ENCODE assay signal across 13 cellular contexts in the genomic region with DNA sequence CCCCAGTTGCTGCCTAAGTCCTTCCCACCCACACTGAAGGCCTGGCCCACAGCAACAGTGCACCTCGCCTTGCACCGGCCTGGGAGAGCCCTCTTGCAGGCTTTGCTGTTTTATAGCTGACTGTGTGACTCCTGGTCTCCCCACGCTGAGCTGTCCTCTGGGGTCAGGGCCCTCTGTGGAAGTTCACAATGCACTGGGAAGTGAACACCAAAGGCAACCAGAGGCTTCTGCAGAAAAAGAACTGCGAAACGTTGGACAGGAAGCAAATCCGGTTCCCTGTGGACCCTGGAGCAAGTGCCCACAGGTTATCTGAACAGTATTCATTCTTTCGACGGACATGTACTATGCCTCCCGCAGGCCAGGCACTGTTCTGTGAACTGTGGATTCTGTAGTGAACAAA. TPM values are rescaled to one million over a fixed set of nuclear protein-coding genes. Genes with fewer than 3 reads are reported as not detected.
A peak's percentile ranks its signal among the peaks of the same experiment; 100 is the strongest.
DNase-seq lines count a peak whose midpoint lies in the region; ATAC-seq and TF ChIP-seq lines count a peak whose summit lies in the region.
"Had no signal": no experiment of that assay in that cellular context is flagged by ENCODE, and none has a peak within 500 bp of the region (broad histone marks: within the 10 kb centered on the region; RNA-seq: fewer than 3 reads in every experiment).

No MANE protein-coding gene starts in this region.

- no peaks in the 10 kb centered on the region for H3K36me3 ChIP-seq in SK-N-SH (replicated peaks in 1 of 2; ENCODE audit: control insufficient read depth in 1 of 2, insufficient read depth in 2 of 2, low read length in 1 of 2)
- no peaks in the 10 kb centered on the region for H3K36me3 ChIP-seq in osteoblast (ENCODE audit: insufficient read depth, low read length)
- H3K36me3 ChIP-seq: left ventricle myocardium inferior, MG63, tibial artery had no signal

- H3K27me3 Mint-ChIP-seq in IgD-negative memory B cell (peaks cover 28% of the 10 kb centered on the region), endothelial cell (ENCODE audit: unreplicated experiment) (peaks cover 16% of the 10 kb centered on the region)

- no peaks in the 10 kb centered on the region for H3K36me3 Mint-ChIP-seq in IgD-negative memory B cell
- H3K36me3 Mint-ChIP-seq in endothelial cell (ENCODE audit: low read depth, unreplicated experiment) = no peaks in the 10 kb centered on the region

- DNase-seq in SK-N-SH = no peak
- no peak for DNase-seq in endothelial cell (ENCODE audit: low spot score)
- DNase-seq in osteoblast (ENCODE audit: insufficient read length, low spot score, missing footprints) = no peak
- no peak for DNase-seq in NCI-H128 (lab: John Stamatoyannopoulos, UW; ENCODE audit: unreplicated experiment)
- no peak for DNase-seq in NCI-H1417 treated with DMSO at 0.1 percent for 48 hours (lab: John Stamatoyannopoulos, UW)
- DNase-seq in NCI-H1694 treated with DMSO at 0.1 percent for 48 hours (lab: John Stamatoyannopoulos, UW) = no peak

- H3F3A ChIP-seq in SK-N-SH (replicated peaks; ENCODE audit: insufficient read depth) = no peaks in the 10 kb centered on the region

- H3K9ac ChIP-seq in SK-N-SH = no peak overlapping the region

- H3K27ac Mint-ChIP-seq in IgD-negative memory B cell (no peak overlapping the region), endothelial cell (ENCODE audit: unreplicated experiment) (peak overlapping the region; percentile 70)

- TF ChIP-seq CTCF in SK-N-SH (IDR thresholded peaks at IDR 0.05) (no peak), endothelial cell (IDR thresholded peaks at IDR 0.05; ENCODE audit: unreplicated experiment) (no peak), osteoblast (IDR thresholded peaks at IDR 0.05; ENCODE audit: extremely low read depth, low read depth, low read length) (no peak)

- no peak overlapping the region for H3K4me2 ChIP-seq in SK-N-SH
- H3K4me2 ChIP-seq in osteoblast (ENCODE audit: insufficient read depth, low read length) = peak overlapping the region; percentile 92
- H3K4me2 ChIP-seq: PC-9 had no signal

- H3K27ac ChIP-seq in SK-N-SH (ENCODE audit: low read depth in 2 of 2, low read length in 1 of 2) (no peak overlapping the region), osteoblast (ENCODE audit: low read depth, low read length) (no peak overlapping the region)
- H3K27ac ChIP-seq: 22Rv1, left ventricle myocardium inferior, PC-9, tibial artery had no signal

- TF ChIP-seq RAD21 in SK-N-SH (IDR thresholded peaks at IDR 0.05; ENCODE audit: low read length) = no peak

- H3K79me2 ChIP-seq in SK-N-SH (ENCODE audit: insufficient read depth) (0 out of 2 replicates have a peak, but pooled peaks cover 10% of the 10 kb centered on the region), osteoblast (ENCODE audit: insufficient read depth, low read length) (no peaks in the 10 kb centered on the region)

- no peak for TF ChIP-seq EP300 in SK-N-SH (IDR thresholded peaks at IDR 0.05; ENCODE audit: borderline replicate concordance in 1 of 2, low read depth in 1 of 2, low read length in 1 of 2)

- H3K27me3 ChIP-seq in SK-N-SH (ENCODE audit: insufficient read depth) (no peaks in the 10 kb centered on the region; the same call in 1 of the 2 replicates), osteoblast (ENCODE audit: insufficient read depth, low read length) (peaks cover 34% of the 10 kb centered on the region)
- H3K27me3 ChIP-seq: tibial artery had no signal

- H3K4me1 ChIP-seq in SK-N-SH (ENCODE audit: control insufficient read depth in 1 of 2, insufficient read depth in 2 of 2, low read depth in 1 of 2, low read length in 1 of 2) (peaks cover 0 to 8% of the 10 kb centered on the region in 2 experiments; a peak in 1 of 4 replicates), osteoblast (ENCODE audit: insufficient read depth, low read length) (peaks cover 8% of the 10 kb centered on the region)

- H3K4me3 ChIP-seq in SK-N-SH (ENCODE audit: low read depth in 2 of 2, low read length in 1 of 2) (no peak overlapping the region), osteoblast (ENCODE audit: insufficient read depth, low read length) (no peak overlapping the region)
- H3K4me3 ChIP-seq: PC-9 had no signal

- H3K9me3 Mint-ChIP-seq in IgD-negative memory B cell = no peaks in the 10 kb centered on the region
- H3K9me3 Mint-ChIP-seq in endothelial cell (ENCODE audit: unreplicated experiment) = no peaks in the 10 kb centered on the region

- peaks cover 3 to 7% (median 6%) of the 10 kb centered on the region in 3 donors for H3K4me1 Mint-ChIP-seq in IgD-negative memory B cell
- H3K4me1 Mint-ChIP-seq in endothelial cell (ENCODE audit: unreplicated experiment) = peaks cover 21% of the 10 kb centered on the region

- no peaks in the 10 kb centered on the region for H3K9me2 ChIP-seq in SK-N-SH

- H3K9me3 ChIP-seq in SK-N-SH (no peaks in the 10 kb centered on the region), osteoblast (ENCODE audit: low read depth, low read length) (no peaks in the 10 kb centered on the region)
- H3K9me3 ChIP-seq: left ventricle myocardium inferior, MG63, tibial artery had no signal

- CTCF ChIA-PET in SK-N-SH (lab: Yijun Ruan, JAX) = interaction anchor here (0.5 to 8.1 kb wide), 77 partner anchors 8 to 1250 kb away, joined by 3 to 103 read pairs (median 4); a partner anchor contains a TSS

- POLR2A ChIA-PET in SK-N-SH (lab: Yijun Ruan, JAX) = interaction anchor here (0.5 to 0.6 kb wide), 2 partner anchors 94 to 445 kb away, joined by 3 read pairs; no protein-coding TSS in a partner anchor

- ATAC-seq in SK-N-SH treated with all-trans-retinoic acid at 6 μM for 48 hours = no peak

- H2AFZ ChIP-seq in SK-N-SH (ENCODE audit: low read depth) = peak overlapping the region; percentile 81; the same call in 1 of the 2 replicates
- no peak overlapping the region for H2AFZ ChIP-seq in osteoblast (ENCODE audit: low read length)
- H2AFZ ChIP-seq: PC-9 had no signal

- WGBS in SK-N-SH (ENCODE audit: low lambda C conversion rate) = 63% methylated on average over 7 of the region's 9 CpGs

- H4K20me1 ChIP-seq in SK-N-SH (ENCODE audit: insufficient read depth) (peaks cover 2% of the 10 kb centered on the region), osteoblast (ENCODE audit: insufficient read depth, low read length) (peaks cover 2% of the 10 kb centered on the region)

- peak overlapping the region; percentile 32 to 96 (median 89) for H3K4me3 Mint-ChIP-seq in IgD-negative memory B cell
- H3K4me3 Mint-ChIP-seq in endothelial cell (ENCODE audit: unreplicated experiment) = peak overlapping the region; percentile 98

TF ChIP-seq in SK-N-SH, 30 proteins besides CTCF, POLR2A, EP300 and RAD21 (continues in another document):
- no peak for TF ChIP-seq GABPA (IDR thresholded peaks at IDR 0.05; ENCODE audit: low read depth)
- TF ChIP-seq TCF12 (IDR thresholded peaks at IDR 0.05) = no peak
- no peak for TF ChIP-seq RFX5 (IDR thresholded peaks at IDR 0.05; ENCODE audit: low read length)
- no peak for TF ChIP-seq FOXJ3 (CRISPR knock-in tag; IDR thresholded peaks at IDR 0.05)
- TF ChIP-seq, protein P1, sequence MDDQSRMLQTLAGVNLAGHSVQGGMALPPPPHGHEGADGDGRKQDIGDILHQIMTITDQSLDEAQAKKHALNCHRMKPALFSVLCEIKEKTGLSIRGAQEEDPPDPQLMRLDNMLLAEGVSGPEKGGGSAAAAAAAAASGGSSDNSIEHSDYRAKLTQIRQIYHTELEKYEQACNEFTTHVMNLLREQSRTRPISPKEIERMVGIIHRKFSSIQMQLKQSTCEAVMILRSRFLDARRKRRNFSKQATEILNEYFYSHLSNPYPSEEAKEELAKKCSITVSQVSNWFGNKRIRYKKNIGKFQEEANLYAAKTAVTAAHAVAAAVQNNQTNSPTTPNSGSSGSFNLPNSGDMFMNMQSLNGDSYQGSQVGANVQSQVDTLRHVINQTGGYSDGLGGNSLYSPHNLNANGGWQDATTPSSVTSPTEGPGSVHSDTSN (IDR thresholded peaks at IDR 0.05) = no peak
- TF ChIP-seq, protein P2, sequence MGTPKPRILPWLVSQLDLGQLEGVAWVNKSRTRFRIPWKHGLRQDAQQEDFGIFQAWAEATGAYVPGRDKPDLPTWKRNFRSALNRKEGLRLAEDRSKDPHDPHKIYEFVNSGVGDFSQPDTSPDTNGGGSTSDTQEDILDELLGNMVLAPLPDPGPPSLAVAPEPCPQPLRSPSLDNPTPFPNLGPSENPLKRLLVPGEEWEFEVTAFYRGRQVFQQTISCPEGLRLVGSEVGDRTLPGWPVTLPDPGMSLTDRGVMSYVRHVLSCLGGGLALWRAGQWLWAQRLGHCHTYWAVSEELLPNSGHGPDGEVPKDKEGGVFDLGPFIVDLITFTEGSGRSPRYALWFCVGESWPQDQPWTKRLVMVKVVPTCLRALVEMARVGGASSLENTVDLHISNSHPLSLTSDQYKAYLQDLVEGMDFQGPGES (IDR thresholded peaks at IDR 0.05; ENCODE audit: low read depth, low read length) = no peak

TF ChIP-seq in SK-N-SH treated with all-trans-retinoic acid at 6 μM for 48 hours, 23 proteins besides CTCF, POLR2A, EP300 and RAD21 (continues in another document):
- TF ChIP-seq CSDC2 (CRISPR knock-in tag; IDR thresholded peaks at IDR 0.05) (no peak), SNAI2 (CRISPR knock-in tag; IDR thresholded peaks at IDR 0.05) (no peak), ZFP30 (CRISPR knock-in tag; IDR thresholded peaks at IDR 0.05) (no peak), ISL1 (CRISPR knock-in tag; IDR thresholded peaks at IDR 0.05) (no peak), ESRRG (CRISPR knock-in tag; IDR thresholded peaks at IDR 0.05) (no peak), ARNTL (CRISPR knock-in tag; IDR thresholded peaks at IDR 0.05; ENCODE audit: borderline replicate concordance, low read depth) (no peak), PPARA (CRISPR knock-in tag; IDR thresholded peaks at IDR 0.05; ENCODE audit: borderline replicate concordance) (no peak)
- TF ChIP-seq, protein P3, sequence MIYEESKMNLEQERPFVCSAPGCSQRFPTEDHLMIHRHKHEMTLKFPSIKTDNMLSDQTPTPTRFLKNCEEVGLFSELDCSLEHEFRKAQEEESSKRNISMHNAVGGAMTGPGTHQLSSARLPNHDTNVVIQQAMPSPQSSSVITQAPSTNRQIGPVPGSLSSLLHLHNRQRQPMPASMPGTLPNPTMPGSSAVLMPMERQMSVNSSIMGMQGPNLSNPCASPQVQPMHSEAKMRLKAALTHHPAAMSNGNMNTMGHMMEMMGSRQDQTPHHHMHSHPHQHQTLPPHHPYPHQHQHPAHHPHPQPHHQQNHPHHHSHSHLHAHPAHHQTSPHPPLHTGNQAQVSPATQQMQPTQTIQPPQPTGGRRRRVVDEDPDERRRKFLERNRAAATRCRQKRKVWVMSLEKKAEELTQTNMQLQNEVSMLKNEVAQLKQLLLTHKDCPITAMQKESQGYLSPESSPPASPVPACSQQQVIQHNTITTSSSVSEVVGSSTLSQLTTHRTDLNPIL (CRISPR knock-in tag; IDR thresholded peaks at IDR 0.05; ENCODE audit: low read depth) = no peak

RNA-seq across cellular contexts. Expression of a gene that starts 0.7 kb away (rescaled TPM):
- polyA plus RNA-seq in SK-N-SH (2012; rRNA removed) (0.84 and 1.2 TPM in 2 replicates), IgD-negative memory B cell (0.71 TPM)
- 0.83 and 0.85 TPM in 2 replicates for polyA plus RNA-seq in SK-N-SH (2012; cell fraction: cytosol; rRNA removed)
- 0.70 and 0.97 TPM in 2 replicates for polyA plus RNA-seq in SK-N-SH (2012; cell fraction: nucleus; rRNA removed)
- total RNA-seq in endothelial cell (ENCODE audit: unreplicated experiment) (5.7 TPM), osteoblast (0.36 and 1.5 TPM in 2 replicates)
